Comparison of ENCODE assay signal across 17 cellular contexts in the genomic region with DNA sequence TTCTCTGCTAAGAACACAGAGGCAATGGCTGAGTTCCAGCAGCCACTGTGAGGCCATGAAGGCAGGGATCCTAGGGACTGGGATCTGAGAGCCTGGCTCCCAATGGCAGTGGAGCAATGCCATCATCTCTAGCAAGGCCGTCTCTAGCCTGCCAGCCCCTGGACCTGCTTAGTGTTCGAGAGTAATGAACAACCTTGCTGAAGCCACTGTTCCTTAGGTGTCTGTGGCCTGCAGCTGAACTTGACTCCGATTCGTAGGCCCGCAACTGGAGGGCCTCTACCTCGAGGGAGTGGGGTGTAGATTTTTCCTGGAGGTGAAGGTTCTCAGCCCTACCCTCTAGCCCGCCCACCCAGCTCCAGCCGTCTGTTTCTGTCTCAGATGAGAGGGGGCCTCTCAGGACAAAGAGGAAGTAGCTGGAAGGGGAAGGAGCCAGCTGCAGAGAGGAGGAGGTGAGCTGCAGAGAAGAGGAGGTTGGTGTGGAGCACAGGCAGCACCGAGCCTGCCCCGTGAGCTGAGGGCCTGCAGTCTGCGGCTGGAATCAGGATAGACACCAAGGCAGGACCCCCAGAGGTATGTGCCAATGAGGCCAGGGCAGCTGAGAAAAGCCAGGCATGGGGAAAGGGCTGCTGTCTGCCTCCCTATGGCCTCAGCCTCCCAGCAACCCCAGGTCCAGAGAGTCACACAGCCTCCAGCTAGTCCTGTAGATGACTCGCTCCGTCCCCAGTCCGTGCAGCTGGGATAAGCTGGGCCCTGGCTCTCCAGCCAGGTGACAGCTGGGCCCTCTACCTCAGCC. TPM values are rescaled to one million over a fixed set of nuclear protein-coding genes. Genes with fewer than 3 reads are reported as not detected.
DNase-seq lines count a peak whose midpoint lies in the region; ATAC-seq, FAIRE-seq and TF ChIP-seq lines count a peak whose summit lies in the region.
"Had no signal": no experiment of that assay in that cellular context is flagged by ENCODE, and none has a peak within 500 bp of the region (broad histone marks: within the 10 kb centered on the region; RNA-seq: fewer than 3 reads in every experiment).

A gene with protein sequence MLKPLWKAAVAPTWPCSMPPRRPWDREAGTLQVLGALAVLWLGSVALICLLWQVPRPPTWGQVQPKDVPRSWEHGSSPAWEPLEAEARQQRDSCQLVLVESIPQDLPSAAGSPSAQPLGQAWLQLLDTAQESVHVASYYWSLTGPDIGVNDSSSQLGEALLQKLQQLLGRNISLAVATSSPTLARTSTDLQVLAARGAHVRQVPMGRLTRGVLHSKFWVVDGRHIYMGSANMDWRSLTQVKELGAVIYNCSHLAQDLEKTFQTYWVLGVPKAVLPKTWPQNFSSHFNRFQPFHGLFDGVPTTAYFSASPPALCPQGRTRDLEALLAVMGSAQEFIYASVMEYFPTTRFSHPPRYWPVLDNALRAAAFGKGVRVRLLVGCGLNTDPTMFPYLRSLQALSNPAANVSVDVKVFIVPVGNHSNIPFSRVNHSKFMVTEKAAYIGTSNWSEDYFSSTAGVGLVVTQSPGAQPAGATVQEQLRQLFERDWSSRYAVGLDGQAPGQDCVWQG (plus strand): TSS at position 459 of the 793 bp plus-strand sequence. CDS start 2,262 bp downstream, outside the sequence.

- H3K9me3 ChIP-seq in HepG2 (ENCODE audit: low read length) (no peaks in the 10 kb centered on the region), SK-N-SH (no peaks in the 10 kb centered on the region)
- H3K9me3 ChIP-seq: esophagus squamous epithelium had no signal

- H3K27me3 Mint-ChIP-seq in CD14-positive monocyte (ENCODE audit: low read depth in 3 of 3) (peaks cover 0 to 4% (median 0%) of the 10 kb centered on the region in 3 donors), T-cell (peaks cover 0 to 7% of the 10 kb centered on the region in 2 donors)

- H3K36me3 ChIP-seq in HepG2 (replicated peaks in 1 of 2; ENCODE audit: control insufficient read depth in 1 of 2, insufficient read depth in 2 of 2, low read length in 2 of 2) (no peaks in the 10 kb centered on the region), SK-N-SH (replicated peaks in 1 of 2; ENCODE audit: control insufficient read depth in 1 of 2, insufficient read depth in 2 of 2, low read length in 1 of 2) (no peaks in the 10 kb centered on the region)
- H3K36me3 ChIP-seq: esophagus squamous epithelium had no signal

- H3K4me1 ChIP-seq in HepG2 (ENCODE audit: insufficient read depth, low read length) (0 out of 2 replicates have a peak, but pooled peaks cover 1% of the 10 kb centered on the region), SK-N-SH (ENCODE audit: control insufficient read depth in 1 of 2, insufficient read depth in 2 of 2, low read depth in 1 of 2, low read length in 1 of 2) (no peaks in the 10 kb centered on the region; a peak in 1 of 4 replicates)

- in situ Hi-C loops in HepG2 (cut with HindIII; ENCODE audit: extremely low pct_ligation_motif_present, low pct_unique_long_range_greater_than_20kb), result no loop called here

- H2AFZ ChIP-seq in HepG2 (ENCODE audit: low read length), result no peak within 1 kb of the TSS
- H2AFZ ChIP-seq in SK-N-SH (ENCODE audit: low read depth), result no peak within 1 kb of the TSS

- POLR2A ChIA-PET in HepG2 (lab: Yijun Ruan, JAX), result no interaction called here
- POLR2A ChIA-PET in T-cell (lab: Charles Lee), result no interaction called here
- POLR2A ChIA-PET in SK-N-SH (lab: Yijun Ruan, JAX), result no interaction called here

- BruUV-seq in HepG2 (replicated peaks; lab: Mats Ljungman, UMichigan), result no TSS peak

- H4K20me1 ChIP-seq in HepG2 (ENCODE audit: insufficient read depth, low read length), result no peaks in the 10 kb centered on the region
- no peaks in the 10 kb centered on the region for H4K20me1 ChIP-seq in SK-N-SH (ENCODE audit: insufficient read depth)

- 52% methylated on average over 10 of the region's 14 CpGs for WGBS in HepG2 (ENCODE audit: low lambda C conversion rate)
- WGBS in SK-N-SH (ENCODE audit: low lambda C conversion rate), result 74% methylated on average over 9 of the region's 14 CpGs

- peak; percentile 52 for DNase-seq in CD14-positive monocyte (ENCODE audit: low spot score)
- peak; percentile 18 for DNase-seq in OCI-M1 (lab: John Stamatoyannopoulos, UW)
- no peak for DNase-seq in HepG2 (ENCODE audit: low spot score)
- DNase-seq in T-cell, result no peak
- DNase-seq in H4 (ENCODE audit: low spot score), result no peak
- DNase-seq in left lobe of liver (ENCODE audit: low spot score), result no peak
- no peak for DNase-seq in SK-N-SH
- DNase-seq: activated CD4-positive, alpha-beta T cell treated with anti-CD3 and anti-CD28 coated beads, Interleukin-2, amount 50 U/mL, for 4 hours; activated naive CD4-positive, alpha-beta T cell; central memory CD4-positive, alpha-beta T cell; esophagus squamous epithelium; NCI-H446 treated with DMSO at 0.1 percent for 48 hours had no signal

- H3K9me3 Mint-ChIP-seq in CD14-positive monocyte, result peaks cover 4 to 7% (median 5%) of the 10 kb centered on the region in 7 donors
- no peaks in the 10 kb centered on the region for H3K9me3 Mint-ChIP-seq in T-cell

- H3K27ac ChIP-seq in HepG2 (ENCODE audit: extremely low read length, insufficient read depth, low read length) (no peak within 1 kb of the TSS), SK-N-SH (ENCODE audit: low read depth in 2 of 2, low read length in 1 of 2) (no peak within 1 kb of the TSS)
- H3K27ac ChIP-seq: esophagus squamous epithelium, SK-N-MC had no signal

- TF ChIP-seq CTCF in CD14-positive monocyte (IDR thresholded peaks at IDR 0.05), result no peak
- TF ChIP-seq CTCF in HepG2 (CRISPR knock-in tag; IDR thresholded peaks at IDR 0.05), result no peak
- no peak for TF ChIP-seq CTCF in SK-N-SH (IDR thresholded peaks at IDR 0.05)

- H3K9ac ChIP-seq in HepG2 (ENCODE audit: insufficient read depth, low read depth, low read length) (no peak within 1 kb of the TSS), SK-N-SH (no peak within 1 kb of the TSS)

- CTCF ChIA-PET in HepG2 (lab: Yijun Ruan, JAX; ENCODE audit: low intra/inter-chr PET ratio, low total read pairs) (no interaction called here), T-cell (lab: Charles Lee) (interaction anchor here in 1 of 2 donors (0.5 kb wide), 1 partner anchor 897 kb away, joined by 3 read pairs; no protein-coding TSS in a partner anchor), SK-N-SH (lab: Yijun Ruan, JAX) (interaction anchor here (0.8 kb wide), 1 partner anchor 10 kb away, joined by 4 read pairs; no protein-coding TSS in a partner anchor)

- TF ChIP-seq POLR2A in GM19099 (IDR thresholded peaks at IDR 0.05; ENCODE audit: extremely low read depth, insufficient read length, low read depth) (peak; percentile 53), HepG2 (IDR thresholded peaks at IDR 0.05; ENCODE audit: insufficient read depth in 1 of 2, low read depth in 2 of 2, low read length in 2 of 2) (no peak)

- intact Hi-C loops in CD14-positive monocyte (cut with micrococcal nuclease), result no loop called here
- intact Hi-C loops in HepG2 (cut with micrococcal nuclease; ENCODE audit: unreplicated experiment), result no loop called here

- TF ChIP-seq RAD21 in HepG2 (CRISPR knock-in tag; IDR thresholded peaks at IDR 0.05) (no peak), SK-N-SH (IDR thresholded peaks at IDR 0.05; ENCODE audit: low read length) (no peak)

- no peak for FAIRE-seq in HepG2 (lab: Jason Lieb, UNC)
- FAIRE-seq: small intestine, urothelium cell line had no signal

- no peaks in the 10 kb centered on the region for H3K79me2 ChIP-seq in HepG2 (ENCODE audit: insufficient read depth, low read length)
- H3K79me2 ChIP-seq in SK-N-SH (ENCODE audit: insufficient read depth), result no peaks in the 10 kb centered on the region

- H3K4me1 Mint-ChIP-seq in CD14-positive monocyte, result peaks cover 39% of the 10 kb centered on the region
- H3K4me1 Mint-ChIP-seq in T-cell, result no peaks in the 10 kb centered on the region

- peak within 1 kb of the TSS; percentile 69 to 90 for H3K4me3 Mint-ChIP-seq in CD14-positive monocyte
- H3K4me3 Mint-ChIP-seq in T-cell, result no peak within 1 kb of the TSS

- H3K4me3 ChIP-seq in HepG2 (replicated peaks in 1 of 3; ENCODE audit: insufficient read depth in 1 of 3, low read depth in 2 of 3, low read length in 3 of 3), result no peak within 1 kb of the TSS
- no peak within 1 kb of the TSS for H3K4me3 ChIP-seq in SK-N-SH (ENCODE audit: low read depth in 2 of 2, low read length in 1 of 2)
- H3K4me3 ChIP-seq: esophagus squamous epithelium, SK-N-MC had no signal

- no peaks in the 10 kb centered on the region for H3K9me2 ChIP-seq in SK-N-SH

- peaks cover 1 to 4% of the 10 kb centered on the region in 2 donors for H3K36me3 Mint-ChIP-seq in CD14-positive monocyte
- no peaks in the 10 kb centered on the region for H3K36me3 Mint-ChIP-seq in T-cell

- H3K27me3 ChIP-seq in HepG2 (ENCODE audit: control insufficient read depth in 1 of 2, insufficient read depth in 2 of 2, low read length in 2 of 2), result peaks cover 10 to 47% of the 10 kb centered on the region in 2 experiments; a peak in 4 of 5 replicates
- no peaks in the 10 kb centered on the region for H3K27me3 ChIP-seq in SK-N-SH (ENCODE audit: insufficient read depth)

- peak; percentile 27; the same call in 2 of the 3 replicates for ATAC-seq in HepG2
- ATAC-seq in T-cell (replicated peaks in 1 of 4), result no peak
- ATAC-seq in left lobe of liver, result no peak
- ATAC-seq: HCT116 had no signal

- H3K4me2 ChIP-seq in HepG2 (ENCODE audit: low read depth, low read length), result no peak within 1 kb of the TSS
- H3K4me2 ChIP-seq in SK-N-SH, result no peak within 1 kb of the TSS

- peak within 1 kb of the TSS in 3 of 7 donors; percentile 46 to 54 (median 48) for H3K27ac Mint-ChIP-seq in CD14-positive monocyte
- no peak within 1 kb of the TSS for H3K27ac Mint-ChIP-seq in T-cell

- TF ChIP-seq EP300 in HepG2 (IDR thresholded peaks at IDR 0.05; ENCODE audit: low read depth in 2 of 2, low read length in 2 of 2) (no peak), HepG2 (CRISPR knock-in tag; IDR thresholded peaks at IDR 0.05; ENCODE audit: borderline replicate concordance) (no peak), SK-N-SH (IDR thresholded peaks at IDR 0.05; ENCODE audit: borderline replicate concordance in 1 of 2, low read depth in 1 of 2, low read length in 1 of 2) (no peak)

- H3F3A ChIP-seq in SK-N-SH (replicated peaks; ENCODE audit: insufficient read depth), result no peaks in the 10 kb centered on the region

RNA-seq across cellular contexts. Expression of the gene that starts here (rescaled TPM):
- 10 to 100 TPM; 15.1 to 15.5 TPM for polyA plus RNA-seq in CD14-positive monocyte
- not detected in 2 replicates for total RNA-seq in HepG2 (2016; rRNA removed; fragmentation: Illumina TruSeq; extraction: Trizol)
- not detected in 2 replicates for total RNA-seq in HepG2 (2016; cell fraction: cytosol; rRNA removed; fragmentation: Illumina TruSeq; extraction: Trizol; ENCODE audit: low read depth)
- not detected in 2 replicates for total RNA-seq in HepG2 (2016; cell fraction: insoluble cytoplasmic fraction; rRNA removed; fragmentation: Illumina TruSeq; extraction: Trizol)
- not detected in 2 replicates for total RNA-seq in HepG2 (2016; cell fraction: membrane; rRNA removed; fragmentation: Illumina TruSeq; extraction: Trizol)
- not detected in 2 replicates for total RNA-seq in HepG2 (2016; cell fraction: nucleus; rRNA removed; fragmentation: Illumina TruSeq; extraction: Trizol)
- polyA plus RNA-seq in HepG2 (2011; rRNA removed), result not detected in 2 replicates
- polyA plus RNA-seq in HepG2 (2011; cell fraction: cytosol; rRNA removed), result not detected in 2 replicates
- not detected in 2 replicates for polyA plus RNA-seq in HepG2 (2011; cell fraction: nucleus; rRNA removed)
- polyA plus RNA-seq in HepG2 (2012), result not detected in 2 replicates
- polyA plus RNA-seq in HepG2 (2016; cell fraction: cytosol; fragmentation: Illumina TruSeq; extraction: Trizol; ENCODE audit: low read depth), result not detected in 2 replicates
- not detected in 2 replicates for polyA plus RNA-seq in HepG2 (2016; cell fraction: insoluble cytoplasmic fraction; fragmentation: Illumina TruSeq; extraction: Trizol; ENCODE audit: low read depth)
- polyA plus RNA-seq in HepG2 (2016; cell fraction: membrane; fragmentation: Illumina TruSeq; extraction: Trizol; ENCODE audit: low read depth), result not detected in 2 replicates
- not detected in 2 replicates for polyA plus RNA-seq in HepG2 (2016; cell fraction: nucleus; fragmentation: Illumina TruSeq; extraction: Trizol; ENCODE audit: insufficient read depth, low read depth)
- 0.02 TPM in 1 of 2 replicates, not detected in the other for polyA minus RNA-seq in HepG2 (2011; rRNA and poly(A)+ RNA removed; ENCODE audit: low replicate concordance)
- polyA minus RNA-seq in HepG2 (2011; cell fraction: cytosol; rRNA and poly(A)+ RNA removed), result not detected in 2 replicates
- not detected in 2 replicates for polyA minus RNA-seq in HepG2 (2011; cell fraction: nucleus; rRNA and poly(A)+ RNA removed)
- total RNA-seq in T-cell, result 1 to 10 TPM in 4 of 5 donors, under 1 TPM in 1; 0.65 to 4.9 (median 3.9) TPM
- not detected in 2 replicates for total RNA-seq in H4 (2014; rRNA removed; shearing (Covaris generic))
- not detected for total RNA-seq in left lobe of liver
- polyA plus RNA-seq in SK-N-SH (2012; rRNA removed), result 0.02 TPM in 2 replicates
- not detected in 2 replicates for polyA plus RNA-seq in SK-N-SH (2012; cell fraction: cytosol; rRNA removed)
- 0.14 and 0.19 TPM in 2 replicates for polyA plus RNA-seq in SK-N-SH (2012; cell fraction: nucleus; rRNA removed)

Comparison
In these comparisons a context has a peak if more than half of its experiments do, and no peak if none do; other contexts are left out.
1. RNA of the gene that starts here (polyA plus RNA-seq): 15.1 to 15.5 TPM in CD14-positive monocyte; 0.02 to 0.19 TPM in SK-N-SH and not detected in HepG2; every median in the first group is over 10 times any median in the second.
2. Peak in ATAC-seq in HepG2; RNA of the gene not detected or under 1 TPM.
3. DNase-seq: peak in CD14-positive monocyte (single experiment) and OCI-M1 (single experiment); none in HepG2 (single experiment), T-cell (0 of 34), H4 (single experiment), left lobe of liver (single experiment) and SK-N-SH (single experiment).
4. H3K4me3 Mint-ChIP-seq: peak in CD14-positive monocyte (2 of 2); none in T-cell (0 of 3).